In genomic region chr7:76340617-76341131, GRCh38 we compare ENCODE assay signal across 1 cellular context.
TF ChIP-seq lines count a peak whose summit lies in the region.

No MANE protein-coding gene starts in this region.

TF ChIP-seq in IMR-90, 13 proteins besides CTCF, POLR2A, EP300 and RAD21 (continued from another document):
- TF ChIP-seq CHD1 (IDR thresholded peaks at IDR 0.05; ENCODE audit: low read depth, low read length) (no peak), USF2 (IDR thresholded peaks at IDR 0.05; ENCODE audit: low read depth, low read length) (no peak), MAZ (IDR thresholded peaks at IDR 0.05; ENCODE audit: borderline replicate concordance, low read depth, low read length) (no peak)
